ENCODE assay signal across 8 cellular contexts in the genomic region with DNA sequence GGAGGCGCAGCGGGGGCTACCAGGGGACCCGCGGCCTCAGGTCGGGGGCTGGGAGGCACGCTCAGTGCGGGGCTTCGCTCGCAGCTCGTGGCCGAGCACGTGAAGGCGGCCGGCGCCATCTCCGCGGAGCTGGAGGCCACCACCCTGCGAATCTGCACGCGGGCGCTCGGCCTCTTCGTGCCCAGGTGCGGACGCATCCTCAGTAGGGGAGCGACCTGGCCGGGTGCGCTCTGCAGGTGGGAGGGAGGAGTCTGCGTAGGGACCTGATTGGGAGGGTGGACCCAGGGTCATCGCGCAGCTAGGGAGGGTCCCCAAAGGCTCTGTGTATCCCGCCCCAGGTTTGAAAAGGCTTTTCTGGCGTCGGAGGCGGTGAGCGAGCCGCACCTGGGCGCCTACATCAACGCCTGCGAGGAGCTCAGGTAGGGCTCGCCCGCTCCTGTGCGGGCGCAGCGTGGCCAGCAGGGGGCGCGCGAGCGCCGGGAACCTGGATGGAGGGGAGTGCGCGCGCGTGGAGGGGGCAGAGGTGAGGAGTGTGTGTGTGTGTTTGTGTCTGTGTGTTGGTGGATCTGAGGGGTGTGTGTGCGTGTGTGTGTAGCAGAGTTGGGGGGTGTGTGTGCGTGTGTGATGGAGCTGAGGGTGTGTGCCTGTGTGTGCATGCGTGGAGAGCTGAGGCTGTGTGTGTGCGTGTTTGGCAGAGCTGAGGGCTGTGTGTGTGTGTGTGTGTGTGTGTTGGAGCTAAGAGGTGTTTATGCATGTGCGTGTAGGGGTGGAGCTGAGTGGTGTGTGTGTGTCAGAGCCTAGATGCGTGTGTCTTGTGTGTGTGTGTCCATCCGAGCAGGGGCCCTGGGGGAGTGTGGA. TPM values are rescaled to one million over a fixed set of nuclear protein-coding genes. Genes with fewer than 3 reads are reported as not detected.
DNase-seq lines count a peak whose midpoint lies in the region; ATAC-seq and TF ChIP-seq lines count a peak whose summit lies in the region.

No MANE protein-coding gene starts in this region.

- TF ChIP-seq CTCF in GM10266 (IDR thresholded peaks at IDR 0.05; ENCODE audit: control insufficient read depth, insufficient read depth, low read depth, missing control alignments) (peak; percentile 98), prostate gland (IDR thresholded peaks at IDR 0.05) (peak; percentile 95 to 99 (median 96))

- no peaks in the 10 kb centered on the region for H3K9me3 ChIP-seq in prostate gland

- DNase-seq in GM10266 (ENCODE audit: extremely low spot score) (peak; percentile 92), HPDE6-E6E7 (ENCODE audit: extremely low spot score) (peak; percentile 79), RPMI8226 (peak; percentile 87), Right ventricle myocardium inferior (ENCODE audit: missing footprints) (peak; percentile 92), prostate gland (ENCODE audit: low spot score) (peak; percentile 54)
- peak; percentile 54 for DNase-seq in activated gamma-delta T cell treated with anti-CD3 and anti-CD28 coated beads, Interleukin-2, amount 50 U/mL, for 16 hours (ENCODE audit: low read depth)

- H3K4me1 ChIP-seq in prostate gland (replicated peaks) = peaks cover 4% of the 10 kb centered on the region

- H3K27ac ChIP-seq in prostate gland = no peak overlapping the region

- ATAC-seq in Right ventricle myocardium inferior (peak; percentile 82), GM21786 (IDR thresholded peaks at IDR 0.05; ENCODE audit: unreplicated experiment) (no peak), GM21528 (IDR thresholded peaks at IDR 0.05; ENCODE audit: low FRiP score, unreplicated experiment) (no peak)

- no peak for TF ChIP-seq POLR2A in prostate gland (IDR thresholded peaks at IDR 0.05)

- no peaks in the 10 kb centered on the region for H3K36me3 ChIP-seq in prostate gland

- 9% methylated on average over 49 of the region's 61 CpGs for WGBS in prostate gland

- H3K27me3 ChIP-seq in prostate gland (replicated peaks; ENCODE audit: insufficient read depth) = peaks cover 28% of the 10 kb centered on the region

- H3K4me3 ChIP-seq in prostate gland = no peak overlapping the region

- intact Hi-C loops in Right ventricle myocardium inferior (cut with DNase I) (loop anchor here (1.0 to 5.0 kb wide), 4 partner anchors 18 to 187 kb away; a partner anchor contains a TSS), prostate gland (cut with DNase I) (loop anchor here (5.0 kb wide), 2 partner anchors 82 to 187 kb away; no protein-coding TSS in a partner anchor)

RNA-seq across cellular contexts. Expression of a gene that starts 10.4 kb away (rescaled TPM):
- total RNA-seq in Right ventricle myocardium inferior = 1.2 TPM
- 1 to 10 TPM in 1 of 2 donors, under 1 TPM in 1; 0.27 to 2.0 TPM for total RNA-seq in prostate gland

RNA-seq across cellular contexts. Expression of a gene that starts 18.4 kb away (rescaled TPM):
- total RNA-seq in Right ventricle myocardium inferior (56.5 TPM), prostate gland (10 to 100 TPM; 36.5 to 46.4 TPM)

RNA-seq across cellular contexts. Expression of a gene that starts 20.9 kb away (rescaled TPM):
- not detected for total RNA-seq in Right ventricle myocardium inferior
- 1 to 10 TPM in 1 of 2 donors, not detected in 1; 3.3 TPM for total RNA-seq in prostate gland

RNA-seq across cellular contexts. Expression of a gene that starts 47.5 kb away (rescaled TPM):
- total RNA-seq in Right ventricle myocardium inferior = 68.9 TPM
- 100 to 1,000 TPM in 1 of 2 donors, 10 to 100 TPM in 1; 78.9 to 172 TPM for total RNA-seq in prostate gland
